Comparison of ENCODE assay signal across 26 cellular contexts in the genomic region with DNA sequence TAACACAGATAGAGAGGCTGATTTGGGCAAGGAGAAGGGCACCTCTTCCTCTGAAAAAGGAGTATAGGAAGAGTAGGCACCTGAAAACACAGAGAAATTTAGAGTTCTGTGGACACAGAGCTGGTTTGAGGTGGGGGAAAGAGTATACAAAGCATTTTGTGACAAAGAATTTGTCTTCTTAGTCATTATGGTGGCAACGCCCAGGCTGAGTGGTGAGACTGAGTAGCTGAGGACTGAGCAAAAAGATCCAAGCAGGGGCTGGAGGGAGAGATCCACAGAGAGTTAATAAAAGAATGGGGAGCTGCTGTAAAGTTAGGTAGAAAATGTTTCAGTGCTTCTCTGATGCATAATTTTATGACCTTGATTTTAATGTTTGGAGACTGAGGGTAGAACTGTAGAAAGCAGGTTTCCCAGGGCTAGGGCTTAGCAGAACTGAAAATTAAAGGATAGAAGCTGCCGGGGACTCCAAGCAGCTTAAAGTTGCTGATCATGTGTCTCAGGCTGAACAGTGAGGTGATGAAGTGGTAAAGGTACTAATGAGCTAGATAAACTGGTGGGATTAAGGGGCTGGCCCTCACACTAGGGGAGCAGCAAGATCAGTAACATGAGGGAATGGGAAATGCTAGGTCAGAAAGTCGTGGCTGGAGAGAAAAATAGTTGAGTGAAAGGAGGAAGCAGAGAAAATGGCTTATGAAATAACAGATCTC.
DNase-seq lines count a peak whose midpoint lies in the region; ATAC-seq, FAIRE-seq and TF ChIP-seq lines count a peak whose summit lies in the region.
"Had no signal": no experiment of that assay in that cellular context is flagged by ENCODE, and none has a peak within 500 bp of the region (broad histone marks: within the 10 kb centered on the region; RNA-seq: fewer than 3 reads in every experiment).

No MANE protein-coding gene starts in this region.

- TF ChIP-seq EP300 in A549 (IDR thresholded peaks at IDR 0.05) (no peak), K562 (IDR thresholded peaks at IDR 0.05; ENCODE audit: low read length) (no peak), transverse colon (IDR thresholded peaks at IDR 0.05; ENCODE audit: low read depth) (no peak)

- H3K79me2 ChIP-seq in Loucy (ENCODE audit: insufficient read depth, low read length) (no peaks in the 10 kb centered on the region), K562 (ENCODE audit: control insufficient read depth, insufficient read depth, low read length) (no peaks in the 10 kb centered on the region)

- H3K27ac ChIP-seq in A549 (peak overlapping the region; percentile 98), K562 (ENCODE audit: extremely low read depth, low read depth, low read length) (no peak overlapping the region), transverse colon (no peak overlapping the region)
- H3K27ac ChIP-seq: heart right ventricle, pancreas, VCaP had no signal

- intact Hi-C loops in K562 (cut with micrococcal nuclease) = no loop called here
- intact Hi-C loops in transverse colon (cut with DNase I; ENCODE audit: low total_unique reads) = no loop called here
- intact Hi-C loops in MCF 10A (cut with micrococcal nuclease) = no loop called here

- H3K36me3 ChIP-seq in Loucy (ENCODE audit: insufficient read depth, low read length) (no peaks in the 10 kb centered on the region), K562 (ENCODE audit: control insufficient read depth, insufficient read depth, low read length) (no peaks in the 10 kb centered on the region), transverse colon (no peaks in the 10 kb centered on the region)
- H3K36me3 ChIP-seq: heart right ventricle, pancreas had no signal

- H3K4me1 Mint-ChIP-seq in mesothelial cell of epicardium (peaks cover 46% of the 10 kb centered on the region), MCF 10A (ENCODE audit: insufficient read depth, unreplicated experiment) (peaks cover 42% of the 10 kb centered on the region)
- H3K4me1 Mint-ChIP-seq: CD4-positive, CD25-positive, alpha-beta regulatory T cell; central memory CD8-positive, alpha-beta T cell; T-helper 17 cell had no signal

- H3K27me3 ChIP-seq in Loucy (ENCODE audit: insufficient read depth, low read length, poor library complexity, severe bottlenecking) = no peaks in the 10 kb centered on the region
- no peaks in the 10 kb centered on the region for H3K27me3 ChIP-seq in K562 (ENCODE audit: control insufficient read depth in 2 of 2, insufficient read depth in 2 of 2, low read length in 2 of 2)
- H3K27me3 ChIP-seq in transverse colon = no peaks in the 10 kb centered on the region
- H3K27me3 ChIP-seq: heart right ventricle, pancreas had no signal

- FAIRE-seq in A549 (lab: Jason Lieb, UNC) (no peak), K562 (lab: Jason Lieb, UNC) (no peak)
- FAIRE-seq: pancreas, urothelium cell line had no signal

- in situ Hi-C loops in K562 (cut with MboI) = no loop called here
- in situ Hi-C loops in transverse colon (cut with MboI; ENCODE audit: low pct_ligation_motif_present in 1 of 4, low pct_unique_long_range_greater_than_20kb in 1 of 4, low sequenced_read_pairs in 3 of 4) = no loop called here

- H3K27me3 Mint-ChIP-seq in mesothelial cell of epicardium (ENCODE audit: low read depth) (no peaks in the 10 kb centered on the region), MCF 10A (ENCODE audit: insufficient read depth, unreplicated experiment) (no peaks in the 10 kb centered on the region)
- H3K27me3 Mint-ChIP-seq: central memory CD8-positive, alpha-beta T cell had no signal

- H3K9me3 Mint-ChIP-seq in mesothelial cell of epicardium (no peaks in the 10 kb centered on the region), MCF 10A (ENCODE audit: unreplicated experiment) (no peaks in the 10 kb centered on the region)

- no peak for TF ChIP-seq RAD21 in A549 (conservative IDR thresholded peaks at IDR 0.05 in 1 of 2, IDR thresholded peaks at IDR 0.05 in 1 of 2)
- no peak for TF ChIP-seq RAD21 in K562 (CRISPR knock-in tag; conservative IDR thresholded peaks at IDR 0.05 in 1 of 2, IDR thresholded peaks at IDR 0.05 in 1 of 2)

- DNase-seq in A549 (ENCODE audit: low read depth in 1 of 2, low spot score in 1 of 2) (peak; percentile 32 to 63), K562 (ENCODE audit: extremely low read depth in 1 of 4, low spot score in 3 of 4) (no peak), mesothelial cell of epicardium (ENCODE audit: low spot score in 2 of 2, unreplicated experiment in 2 of 2) (no peak), NCI-H774 (lab: John Stamatoyannopoulos, UW) (no peak), NCI-H1930 (lab: John Stamatoyannopoulos, UW) (no peak), transverse colon (no peak), MCF 10A (ENCODE audit: unreplicated experiment) (no peak)
- DNase-seq: activated CD4-positive, alpha-beta T cell treated with anti-CD3 and anti-CD28 coated beads, Interleukin-2, amount 50 U/mL, for 4 hours; activated naive CD4-positive, alpha-beta T cell; activated T-cell treated with anti-CD3 and anti-CD28 coated beads for 4 hours; anterior cingulate cortex; CD4-positive, CD25-positive, alpha-beta regulatory T cell; DMS53; HCEC 1CT; heart right ventricle; KG1; NCI-H1092; NCI-H2081; NCI-H510A; pancreas; T-helper 17 cell had no signal

- no peaks in the 10 kb centered on the region for H3K9me1 ChIP-seq in K562 (ENCODE audit: control insufficient read depth, insufficient read depth, low read length)

- TF ChIP-seq POLR2A in A549 (IDR thresholded peaks at IDR 0.05; ENCODE audit: low read length) (no peak), K562 (conservative IDR thresholded peaks at IDR 0.05) (no peak), transverse colon (IDR thresholded peaks at IDR 0.05) (no peak)

- H3K9ac ChIP-seq in Loucy (ENCODE audit: low read depth, low read length, poor library complexity, severe bottlenecking) = no peak overlapping the region
- no peak overlapping the region for H3K9ac ChIP-seq in K562 (ENCODE audit: insufficient read depth in 1 of 2, low read depth in 2 of 2, low read length in 2 of 2)

- POLR2A ChIA-PET in A549 (lab: Yijun Ruan, JAX) (interaction anchor here (0.9 to 2.6 kb wide), 3 partner anchors 21 to 120 kb away, joined by 4 to 9 read pairs (median 8); a partner anchor contains a TSS), K562 (lab: Yijun Ruan, JAX) (no interaction called here), MCF 10A (lab: Yijun Ruan, JAX) (interaction anchor here (0.6 to 1.0 kb wide), 2 partner anchors 22 to 104 kb away, joined by 3 read pairs; no protein-coding TSS in a partner anchor)

- H4K20me1 ChIP-seq in Loucy (ENCODE audit: insufficient read depth, low read length, poor library complexity, severe bottlenecking) (no peaks in the 10 kb centered on the region), K562 (replicated peaks; ENCODE audit: control insufficient read depth, insufficient read depth, low read length) (no peaks in the 10 kb centered on the region)

- CTCF ChIA-PET in A549 (lab: Yijun Ruan, JAX) (interaction anchor here (0.5 to 1.3 kb wide), 3 partner anchors 20 to 230 kb away, joined by 3 to 6 read pairs (median 4); no protein-coding TSS in a partner anchor), K562 (lab: Yijun Ruan, JAX; ENCODE audit: low intra/inter-chr PET ratio) (no interaction called here), MCF 10A (lab: Yijun Ruan, JAX) (no interaction called here)

- BruUV-seq in K562 (replicated peaks; lab: Mats Ljungman, UMichigan) (no TSS peak), MCF 10A (replicated peaks; lab: Mats Ljungman, UMichigan) (no TSS peak)

- 3% methylated on average over 3 of the region's 3 CpGs for WGBS in A549 (ENCODE audit: missing lambda C conversion rate)
- 53% methylated on average over 3 of the region's 3 CpGs for WGBS in K562 (ENCODE audit: insufficient coverage, low coverage, missing lambda C conversion rate)
- 55 to 66% methylated on average over 1 to 3 of the region's 3 CpGs for WGBS in transverse colon (ENCODE audit: low coverage in 1 of 2), 2 donors

- H2AFZ ChIP-seq in Loucy (ENCODE audit: low read length) (peak overlapping the region; percentile 84), K562 (ENCODE audit: low read depth, low read length) (peak overlapping the region; percentile 40; the same call in 1 of the 2 replicates)

- H3K4me1 ChIP-seq in A549 = peaks cover 51% of the 10 kb centered on the region
- H3K4me1 ChIP-seq in Loucy (ENCODE audit: insufficient read depth, low read length, poor library complexity, severe bottlenecking) = peaks cover 24% of the 10 kb centered on the region
- peaks cover 0 to 8% of the 10 kb centered on the region in 2 experiments; a peak in 2 of 5 replicates for H3K4me1 ChIP-seq in K562 (replicated peaks in 1 of 2; ENCODE audit: control insufficient read depth in 2 of 2, insufficient read depth in 2 of 2, low read length in 2 of 2)
- peaks cover 0 to 14% (median 0%) of the 10 kb centered on the region in 4 donors for H3K4me1 ChIP-seq in transverse colon
- H3K4me1 ChIP-seq: heart right ventricle, pancreas had no signal

- H3K9me3 ChIP-seq in A549 = peaks cover 19% of the 10 kb centered on the region; the same call in 2 of the 3 replicates
- H3K9me3 ChIP-seq in Loucy (ENCODE audit: insufficient read depth, low read depth, low read length) = no peaks in the 10 kb centered on the region
- H3K9me3 ChIP-seq in K562 (replicated peaks; ENCODE audit: control insufficient read depth, insufficient read depth, low read depth, low read length) = no peaks in the 10 kb centered on the region
- no peaks in the 10 kb centered on the region for H3K9me3 ChIP-seq in transverse colon
- H3K9me3 ChIP-seq: heart right ventricle, pancreas had no signal

- no peaks in the 10 kb centered on the region for H3K9me2 ChIP-seq in Loucy (replicated peaks; ENCODE audit: low read depth, low read length)

- H3K36me3 Mint-ChIP-seq in mesothelial cell of epicardium (no peaks in the 10 kb centered on the region), MCF 10A (ENCODE audit: insufficient read depth, unreplicated experiment) (no peaks in the 10 kb centered on the region)
- H3K36me3 Mint-ChIP-seq: CD4-positive, CD25-positive, alpha-beta regulatory T cell had no signal

- H3K4me3 ChIP-seq in A549 (no peak overlapping the region; the same call in 2 of the 3 replicates), Loucy (ENCODE audit: low read length, poor library complexity, severe bottlenecking) (no peak overlapping the region), K562 (no peak overlapping the region), transverse colon (no peak overlapping the region)
- H3K4me3 ChIP-seq: heart right ventricle, lung, pancreas had no signal

- H3K27ac Mint-ChIP-seq in mesothelial cell of epicardium (peak overlapping the region; percentile 84), MCF 10A (ENCODE audit: low read depth, unreplicated experiment) (no peak overlapping the region)
- H3K27ac Mint-ChIP-seq: T-helper 17 cell had no signal

- ATAC-seq in A549 = peak; percentile 60 to 77
- ATAC-seq in K562 = peak; percentile 50
- ATAC-seq: heart right ventricle, pancreas, T-helper 17 cell had no signal

- H3F3A ChIP-seq in Loucy (ENCODE audit: low read depth) = no peaks in the 10 kb centered on the region

- H3K4me2 ChIP-seq in A549 (peak overlapping the region; percentile 86), Loucy (ENCODE audit: low read depth, low read length, poor library complexity, severe bottlenecking) (no peak overlapping the region), K562 (ENCODE audit: insufficient read depth, low read length) (no peak overlapping the region)

- TF ChIP-seq CTCF in A549 (IDR thresholded peaks at IDR 0.05) = no peak
- no peak for TF ChIP-seq CTCF in Loucy (conservative IDR thresholded peaks at IDR 0.05; ENCODE audit: low read length)
- TF ChIP-seq CTCF in K562 (IDR thresholded peaks at IDR 0.05 in 2 of 3, conservative IDR thresholded peaks at IDR 0.05 in 1 of 3; ENCODE audit: insufficient read depth in 2 of 3, low read depth in 1 of 3, low read length in 3 of 3) = no peak
- TF ChIP-seq CTCF in mesothelial cell of epicardium (IDR thresholded peaks at IDR 0.05; ENCODE audit: unreplicated experiment) = no peak
- no peak for TF ChIP-seq CTCF in transverse colon (IDR thresholded peaks at IDR 0.05)
- no peak for TF ChIP-seq CTCF in MCF 10A (IDR thresholded peaks at IDR 0.05; ENCODE audit: unreplicated experiment)

- no peak overlapping the region for H3K4me3 Mint-ChIP-seq in mesothelial cell of epicardium
- H3K4me3 Mint-ChIP-seq in MCF 10A (ENCODE audit: unreplicated experiment) = no peak overlapping the region
- H3K4me3 Mint-ChIP-seq: CD4-positive, CD25-positive, alpha-beta regulatory T cell; central memory CD8-positive, alpha-beta T cell; T-helper 17 cell had no signal

Comparison
In these comparisons a context has a peak if more than half of its experiments do, and no peak if none do; other contexts are left out.
1. DNase-seq: peak in A549 (2 of 2); none in K562 (0 of 4), mesothelial cell of epicardium (0 of 2), NCI-H774 (single experiment), NCI-H1930 (0 of 2), transverse colon (single experiment) and MCF 10A (single experiment).
2. H3K27ac ChIP-seq: peak in A549 (2 of 2); none in K562 (single experiment) and transverse colon (0 of 4).